Comparison of ENCODE assay signal across 1 cellular context in the genomic region with DNA sequence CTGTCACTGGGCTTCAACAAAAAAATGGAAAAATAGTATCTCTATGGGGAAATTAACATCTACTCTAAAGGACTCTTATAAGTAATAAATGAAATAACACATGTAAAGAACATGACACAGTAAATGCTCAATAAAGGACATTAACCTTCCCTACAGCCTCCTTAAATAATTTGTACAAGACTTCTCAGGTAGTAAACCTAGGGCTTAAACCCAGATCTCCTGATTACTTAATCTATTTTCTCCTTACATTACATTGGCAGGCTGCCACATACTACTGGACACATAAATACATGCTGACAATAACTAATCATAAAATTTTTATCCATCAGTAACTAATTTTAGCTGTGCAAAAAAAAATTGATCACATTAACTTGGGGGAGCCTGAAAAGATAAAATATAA.
TF ChIP-seq lines count a peak whose summit lies in the region.

No MANE protein-coding gene starts in this region.

TF ChIP-seq in HEK293, 187 proteins besides CTCF, POLR2A, EP300 and RAD21:
- TF ChIP-seq, protein P1, sequence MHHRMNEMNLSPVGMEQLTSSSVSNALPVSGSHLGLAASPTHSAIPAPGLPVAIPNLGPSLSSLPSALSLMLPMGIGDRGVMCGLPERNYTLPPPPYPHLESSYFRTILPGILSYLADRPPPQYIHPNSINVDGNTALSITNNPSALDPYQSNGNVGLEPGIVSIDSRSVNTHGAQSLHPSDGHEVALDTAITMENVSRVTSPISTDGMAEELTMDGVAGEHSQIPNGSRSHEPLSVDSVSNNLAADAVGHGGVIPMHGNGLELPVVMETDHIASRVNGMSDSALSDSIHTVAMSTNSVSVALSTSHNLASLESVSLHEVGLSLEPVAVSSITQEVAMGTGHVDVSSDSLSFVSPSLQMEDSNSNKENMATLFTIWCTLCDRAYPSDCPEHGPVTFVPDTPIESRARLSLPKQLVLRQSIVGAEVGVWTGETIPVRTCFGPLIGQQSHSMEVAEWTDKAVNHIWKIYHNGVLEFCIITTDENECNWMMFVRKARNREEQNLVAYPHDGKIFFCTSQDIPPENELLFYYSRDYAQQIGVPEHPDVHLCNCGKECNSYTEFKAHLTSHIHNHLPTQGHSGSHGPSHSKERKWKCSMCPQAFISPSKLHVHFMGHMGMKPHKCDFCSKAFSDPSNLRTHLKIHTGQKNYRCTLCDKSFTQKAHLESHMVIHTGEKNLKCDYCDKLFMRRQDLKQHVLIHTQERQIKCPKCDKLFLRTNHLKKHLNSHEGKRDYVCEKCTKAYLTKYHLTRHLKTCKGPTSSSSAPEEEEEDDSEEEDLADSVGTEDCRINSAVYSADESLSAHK (tag by site-specific recombination; IDR thresholded peaks at IDR 0.05): 0 out of 2 replicates have a peak, but pooled peaks have one; percentile 10
- TF ChIP-seq OSR2 (tag by site-specific recombination; IDR thresholded peaks at IDR 0.05) (peak; percentile 63), ZNF664 (tag by site-specific recombination; IDR thresholded peaks at IDR 0.05) (peak; percentile 80), SCRT1 (tag by site-specific recombination; IDR thresholded peaks at IDR 0.05; ENCODE audit: borderline replicate concordance) (no peak)
- TF ChIP-seq, protein P2, sequence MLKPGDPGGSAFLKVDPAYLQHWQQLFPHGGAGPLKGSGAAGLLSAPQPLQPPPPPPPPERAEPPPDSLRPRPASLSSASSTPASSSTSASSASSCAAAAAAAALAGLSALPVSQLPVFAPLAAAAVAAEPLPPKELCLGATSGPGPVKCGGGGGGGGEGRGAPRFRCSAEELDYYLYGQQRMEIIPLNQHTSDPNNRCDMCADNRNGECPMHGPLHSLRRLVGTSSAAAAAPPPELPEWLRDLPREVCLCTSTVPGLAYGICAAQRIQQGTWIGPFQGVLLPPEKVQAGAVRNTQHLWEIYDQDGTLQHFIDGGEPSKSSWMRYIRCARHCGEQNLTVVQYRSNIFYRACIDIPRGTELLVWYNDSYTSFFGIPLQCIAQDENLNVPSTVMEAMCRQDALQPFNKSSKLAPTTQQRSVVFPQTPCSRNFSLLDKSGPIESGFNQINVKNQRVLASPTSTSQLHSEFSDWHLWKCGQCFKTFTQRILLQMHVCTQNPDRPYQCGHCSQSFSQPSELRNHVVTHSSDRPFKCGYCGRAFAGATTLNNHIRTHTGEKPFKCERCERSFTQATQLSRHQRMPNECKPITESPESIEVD (tag by site-specific recombination; IDR thresholded peaks at IDR 0.05): peak; percentile 60; the same call in 1 of the 2 replicates
TF ChIP-seq in HEK293: peak in this region for 4.
